ENCODE assay signal across 10 cellular contexts in the genomic region with DNA sequence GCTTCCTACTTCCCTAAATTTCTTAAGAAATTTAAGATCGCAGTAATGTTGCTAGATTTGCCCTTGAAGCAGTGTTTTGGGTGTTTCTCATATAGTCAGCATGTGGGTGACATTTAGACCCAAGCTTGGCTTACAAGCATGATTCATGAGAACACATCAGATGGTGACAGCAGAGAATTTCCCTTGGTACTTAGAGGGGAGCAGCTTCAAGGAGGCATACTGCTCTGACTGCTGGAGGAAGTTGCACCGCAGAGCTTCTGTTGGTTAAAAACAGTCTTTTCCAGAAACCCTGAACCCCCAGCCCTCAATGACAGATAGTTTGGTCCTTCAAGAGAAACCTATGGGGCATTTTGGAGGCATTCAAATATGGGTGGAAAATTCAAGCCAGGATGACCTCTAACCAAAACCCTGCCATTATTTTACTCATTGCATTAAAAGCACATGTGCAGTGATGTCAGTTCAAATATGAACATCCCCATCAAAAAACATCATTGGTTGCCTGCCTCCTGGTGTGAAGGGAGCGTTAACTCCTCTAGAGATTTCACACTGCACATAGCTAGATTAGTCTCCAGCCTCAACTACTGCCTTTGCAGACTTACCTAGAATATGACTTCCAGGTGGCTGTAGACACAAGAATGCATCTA.
A peak's percentile ranks its signal among the peaks of the same experiment; 100 is the strongest.
DNase-seq lines count a peak whose midpoint lies in the region; FAIRE-seq and TF ChIP-seq lines count a peak whose summit lies in the region.
"Had no signal": no experiment of that assay in that cellular context is flagged by ENCODE, and none has a peak within 500 bp of the region (broad histone marks: within the 10 kb centered on the region; RNA-seq: fewer than 3 reads in every experiment).

No MANE protein-coding gene starts in this region.

- no peaks in the 10 kb centered on the region for H3K9me3 Mint-ChIP-seq in activated naive CD4-positive, alpha-beta T cell treated with anti-CD3 and anti-CD28 coated beads for 36 hours

- H3K4me3 Mint-ChIP-seq in activated naive CD4-positive, alpha-beta T cell treated with anti-CD3 and anti-CD28 coated beads for 36 hours = no peak overlapping the region

- intact Hi-C loops in activated naive CD4-positive, alpha-beta T cell treated with anti-CD3 and anti-CD28 coated beads for 36 hours (cut with micrococcal nuclease) = loop anchor here (1.0 to 10.0 kb wide), 8 partner anchors 34 to 431 kb away; no protein-coding TSS in a partner anchor

- H3K36me3 Mint-ChIP-seq in activated naive CD4-positive, alpha-beta T cell treated with anti-CD3 and anti-CD28 coated beads for 36 hours (ENCODE audit: low read depth) = peaks cover 4% of the 10 kb centered on the region

- DNase-seq in AG09309 (ENCODE audit: low read depth) = peak; percentile 14
- peak; percentile 87 for DNase-seq in MV-4-11 (lab: John Stamatoyannopoulos, UW)
- peak; percentile 78 for DNase-seq in activated naive CD4-positive, alpha-beta T cell treated with anti-CD3 and anti-CD28 coated beads for 36 hours
- DNase-seq in renal cortical epithelial cell (ENCODE audit: low read depth) = peak; percentile 7
- DNase-seq in NCI-H1048 (lab: John Stamatoyannopoulos, UW) = no peak
- DNase-seq in activated effector memory CD4-positive, alpha-beta T cell treated with anti-CD3 and anti-CD28 coated beads, Interleukin-2, amount 50 U/mL, for 16 hours = no peak
- no peak for DNase-seq in hepatic stellate cell (ENCODE audit: low spot score)
- DNase-seq in D721Med (ENCODE audit: insufficient read length, low spot score) = no peak
- DNase-seq: adrenal gland, KG1 had no signal

- no peak overlapping the region for H3K4me3 ChIP-seq in AG09309 (ENCODE audit: control insufficient read depth, low read depth, low read length)
- H3K4me3 ChIP-seq: adrenal gland had no signal

- H3K27me3 Mint-ChIP-seq in activated naive CD4-positive, alpha-beta T cell treated with anti-CD3 and anti-CD28 coated beads for 36 hours (ENCODE audit: low read depth) = no peaks in the 10 kb centered on the region

- FAIRE-seq in D721Med (lab: Jason Lieb, UNC) = no peak

- TF ChIP-seq CTCF in AG09309 (IDR thresholded peaks at IDR 0.05; ENCODE audit: control insufficient read depth, insufficient read depth, low read depth, low read length, missing control alignments) = no peak
- no peak for TF ChIP-seq CTCF in D721Med (IDR thresholded peaks at IDR 0.05; ENCODE audit: insufficient read depth, missing control alignments)

- H3K4me1 Mint-ChIP-seq in activated naive CD4-positive, alpha-beta T cell treated with anti-CD3 and anti-CD28 coated beads for 36 hours (ENCODE audit: low read depth) = peaks cover 62% of the 10 kb centered on the region

- peak overlapping the region; percentile 44 for H3K27ac Mint-ChIP-seq in activated naive CD4-positive, alpha-beta T cell treated with anti-CD3 and anti-CD28 coated beads for 36 hours

- CTCF ChIA-PET in activated naive CD4-positive, alpha-beta T cell treated with anti-CD3 and anti-CD28 coated beads for 36 hours (lab: Charles Lee) = interaction anchor here (0.6 kb wide), 1 partner anchor 8 kb away, joined by 3 read pairs; no protein-coding TSS in a partner anchor

Comparison
In these comparisons a context has a peak if more than half of its experiments do, and no peak if none do; other contexts are left out.
1. DNase-seq: peak in AG09309 (single experiment), MV-4-11 (single experiment), activated naive CD4-positive, alpha-beta T cell treated with anti-CD3 and anti-CD28 coated beads for 36 hours (single experiment) and renal cortical epithelial cell (single experiment); none in NCI-H1048 (single experiment), activated effector memory CD4-positive, alpha-beta T cell treated with anti-CD3 and anti-CD28 coated beads, Interleukin-2, amount 50 U/mL, for 16 hours (single experiment), hepatic stellate cell (single experiment) and D721Med (single experiment).